15 cellular contexts compared by ENCODE assay signal in the genomic region with DNA sequence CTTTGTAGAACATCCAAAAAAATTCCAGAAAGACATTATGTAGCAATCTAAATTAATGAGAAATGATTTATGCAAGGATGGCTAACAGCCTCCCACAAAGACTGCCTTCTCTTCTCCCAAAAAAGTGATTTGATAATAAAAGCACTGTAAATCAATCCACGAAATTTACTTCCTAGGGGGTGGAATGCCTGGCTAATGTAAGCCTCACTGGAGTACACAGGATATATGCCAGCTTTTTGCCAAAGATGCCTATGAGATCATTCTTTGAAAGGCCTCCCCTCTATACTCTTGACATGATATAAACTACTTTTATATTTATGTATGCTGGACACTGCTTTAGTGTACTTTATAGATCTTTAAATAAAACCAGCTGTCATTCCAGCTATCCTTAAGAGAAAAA.
"Had no signal": no experiment of that assay in that cellular context is flagged by ENCODE, and none has a peak within 500 bp of the region (broad histone marks: within the 10 kb centered on the region; RNA-seq: fewer than 3 reads in every experiment).

No MANE protein-coding gene starts in this region.

- H3K36me3 ChIP-seq: gastrocnemius medialis, heart right ventricle, ovary had no signal

- H3K4me3 ChIP-seq: gastrocnemius medialis, heart right ventricle, mucosa of descending colon, ovary had no signal

- H3K27ac ChIP-seq: gastrocnemius medialis, heart right ventricle, ovary had no signal

- H3K9me3 ChIP-seq: gastrocnemius medialis, heart right ventricle, mucosa of descending colon, ovary had no signal

- DNase-seq: effector CD4-positive, alpha-beta T cell; endodermal cell; erythroblast; gastrocnemius medialis; heart right ventricle; islet precursor cell; mammary epithelial cell; mucosa of descending colon; naive thymus-derived CD8-positive, alpha-beta T cell; ovary; right cardiac atrium; small intestine; stimulated activated CD4-positive, alpha-beta T cell treated with anti-CD3 and anti-CD28 coated beads, Interleukin-12 subunit alpha, Interleukin-12 subunit beta, amount 100 ng/mL, for 4 hours; stimulated activated naive CD4-positive, alpha-beta T cell treated with Interleukin-2 at 50 U/mL for 16 hours had no signal

- H3K4me1 ChIP-seq: gastrocnemius medialis, heart right ventricle had no signal

- H3K27me3 ChIP-seq: gastrocnemius medialis, heart right ventricle, ovary had no signal

- ATAC-seq: gastrocnemius medialis; heart right ventricle; left lobe of liver; mucosa of descending colon; naive thymus-derived CD8-positive, alpha-beta T cell; right cardiac atrium had no signal
